ENCODE assay signal across 12 cellular contexts in the genomic region with DNA sequence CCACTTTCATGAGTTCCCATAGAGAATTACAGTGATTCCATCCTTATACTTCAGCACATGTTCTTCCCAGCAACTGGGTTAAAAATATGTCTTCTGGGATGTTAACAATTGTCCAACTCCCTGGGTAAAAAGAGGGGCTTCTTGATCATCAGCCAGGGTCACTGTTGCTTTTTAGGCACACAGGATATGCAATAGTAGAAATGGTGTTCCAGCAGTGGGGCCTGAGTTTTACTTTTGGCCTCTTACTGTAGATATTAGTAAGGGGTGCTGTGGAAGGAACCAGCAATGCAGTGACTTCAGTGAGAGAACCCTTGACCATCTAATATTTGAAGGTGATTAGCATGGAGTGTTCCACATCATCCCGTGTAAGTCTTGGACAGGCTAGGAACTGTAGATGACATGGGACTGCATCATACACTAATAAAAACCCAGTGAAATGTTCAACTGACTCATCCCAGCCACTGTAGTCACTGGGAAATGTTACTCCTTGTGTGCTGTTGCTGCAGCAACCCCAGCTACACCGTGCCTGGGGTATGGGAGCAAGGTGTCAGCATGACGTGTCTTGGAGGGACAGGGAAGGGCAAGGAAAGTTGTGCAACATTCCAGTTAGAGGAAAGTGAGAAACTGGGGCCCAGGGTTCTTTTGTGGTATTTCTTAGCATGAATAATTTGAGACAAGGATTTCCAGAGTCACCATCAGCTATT.
DNase-seq lines count a peak whose midpoint lies in the region; ATAC-seq and TF ChIP-seq lines count a peak whose summit lies in the region.
"Had no signal": no experiment of that assay in that cellular context is flagged by ENCODE, and none has a peak within 500 bp of the region (broad histone marks: within the 10 kb centered on the region; RNA-seq: fewer than 3 reads in every experiment).

No MANE protein-coding gene starts in this region.

- WGBS in transverse colon (ENCODE audit: low coverage in 1 of 2), 2 donors: 75 to 100% methylated on average over 2 to 3 of the region's 3 CpGs
- WGBS in adrenal gland, 4 donors: 66 to 82% (median 78%) methylated on average over 3 of the region's 3 CpGs

- DNase-seq in SIG-M5 treated with dmso at 0.1 percent for 504 hours (lab: John Stamatoyannopoulos, UW; ENCODE audit: unreplicated experiment) (peak; percentile 25), SIG-M5 (lab: John Stamatoyannopoulos, UW) (no peak), astrocyte of the cerebellum (ENCODE audit: low read depth) (peak; percentile 41), iris pigment epithelial cell (ENCODE audit: low read depth) (peak; percentile 99), transverse colon (no peak), adrenal gland (no peak)
- DNase-seq in stimulated activated CD4-positive, alpha-beta T cell treated with anti-CD3 and anti-CD28 coated beads, Interleukin-4, amount 100 ng/mL, for 4 hours: no peak
- DNase-seq: 8988T; activated CD4-positive, alpha-beta memory T cell treated with anti-CD3 and anti-CD28 coated beads, Interleukin-2, amount 10 ng/mL, durations not matched to agents 7 days and 5 days; NCI-H1694 treated with DMSO at 0.1 percent for 48 hours had no signal

- H3K27ac ChIP-seq in transverse colon: peak overlapping the region; percentile 14 to 61 (median 26)
- no peak overlapping the region for H3K27ac ChIP-seq in adrenal gland
- H3K27ac ChIP-seq: thoracic aorta had no signal

- TF ChIP-seq CTCF in astrocyte of the cerebellum (IDR thresholded peaks at IDR 0.05; ENCODE audit: low read depth, low read length, missing control alignments) (no peak), transverse colon (IDR thresholded peaks at IDR 0.05) (no peak), adrenal gland (IDR thresholded peaks at IDR 0.05) (no peak)

- TF ChIP-seq EP300 in transverse colon (IDR thresholded peaks at IDR 0.05; ENCODE audit: low read depth): peak; percentile 73

- H3K4me3 ChIP-seq in astrocyte of the cerebellum (ENCODE audit: low read depth, low read length): no peak overlapping the region
- H3K4me3 ChIP-seq in transverse colon: no peak overlapping the region
- H3K4me3 ChIP-seq in adrenal gland: no peak overlapping the region
- H3K4me3 ChIP-seq: thoracic aorta had no signal

- peaks cover 0 to 19% (median 9%) of the 10 kb centered on the region in 4 donors for H3K4me1 ChIP-seq in transverse colon
- H3K4me1 ChIP-seq in adrenal gland (replicated peaks in 1 of 2): peaks cover 0 to 2% of the 10 kb centered on the region in 2 donors

- TF ChIP-seq POLR2A in transverse colon (IDR thresholded peaks at IDR 0.05): no peak
- TF ChIP-seq POLR2A in adrenal gland (IDR thresholded peaks at IDR 0.05): no peak

- in situ Hi-C loops in astrocyte of the cerebellum (cut with HindIII; ENCODE audit: low sequenced_read_pairs): no loop called here
- in situ Hi-C loops in transverse colon (cut with MboI; ENCODE audit: low pct_ligation_motif_present in 1 of 4, low pct_unique_long_range_greater_than_20kb in 1 of 4, low sequenced_read_pairs in 3 of 4): loop anchor here (5.0 to 25.0 kb wide), 6 partner anchors 181 to 594 kb away; no protein-coding TSS in a partner anchor

- H3K9me3 ChIP-seq in transverse colon (no peaks in the 10 kb centered on the region), adrenal gland (replicated peaks in 1 of 3) (no peaks in the 10 kb centered on the region)
- H3K9me3 ChIP-seq: thoracic aorta had no signal

- ATAC-seq in GM19351 (IDR thresholded peaks at IDR 0.05; ENCODE audit: unreplicated experiment): no peak

- intact Hi-C loops in transverse colon (cut with DNase I; ENCODE audit: low total_unique reads) (loop anchor here (5.0 kb wide), 1 partner anchor 169 kb away; no protein-coding TSS in a partner anchor), adrenal gland (cut with DNase I) (loop anchor here in 1 of 2 donors (5.0 kb wide), 1 partner anchor 184 kb away; no protein-coding TSS in a partner anchor)

- no peaks in the 10 kb centered on the region for H3K27me3 ChIP-seq in transverse colon
- H3K27me3 ChIP-seq in adrenal gland: no peaks in the 10 kb centered on the region

- no peaks in the 10 kb centered on the region for H3K36me3 ChIP-seq in transverse colon
- no peaks in the 10 kb centered on the region for H3K36me3 ChIP-seq in adrenal gland (replicated peaks in 1 of 2)
- H3K36me3 ChIP-seq: thoracic aorta had no signal

Comparison
In these comparisons a context has a peak if more than half of its experiments do, and no peak if none do; other contexts are left out.
1. DNase-seq: peak in SIG-M5 treated with dmso at 0.1 percent for 504 hours (single experiment), astrocyte of the cerebellum (single experiment) and iris pigment epithelial cell (single experiment); none in SIG-M5 (single experiment), transverse colon (single experiment), adrenal gland (0 of 7) and stimulated activated CD4-positive, alpha-beta T cell treated with anti-CD3 and anti-CD28 coated beads, Interleukin-4, amount 100 ng/mL, for 4 hours (0 of 2).
2. H3K27ac ChIP-seq: peak in transverse colon (4 of 4); none in adrenal gland (0 of 5).